In the genomic region with DNA sequence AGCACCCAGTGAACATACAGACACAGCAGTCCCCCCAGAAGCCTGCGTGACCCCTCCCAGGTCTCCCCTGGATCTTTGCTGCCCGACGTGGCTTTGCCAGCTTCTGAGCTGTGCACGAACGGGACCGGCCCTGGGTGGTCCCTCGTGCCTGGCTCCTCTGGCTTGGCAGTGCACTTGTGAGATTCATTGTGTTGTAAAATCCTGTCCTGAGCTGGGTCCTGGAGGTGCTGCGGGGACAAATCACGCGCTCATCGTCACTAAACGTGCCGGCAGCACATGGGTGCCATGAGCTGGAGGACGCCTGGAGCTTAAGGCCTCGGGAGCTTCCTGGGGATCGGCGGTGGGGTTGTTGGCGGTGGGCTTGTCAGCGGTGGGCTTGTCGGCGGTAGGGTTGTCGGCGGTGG, we compare ENCODE assay signal across 26 cellular contexts.
"Had no signal": no experiment of that assay in that cellular context is flagged by ENCODE, and none has a peak within 500 bp of the region (broad histone marks: within the 10 kb centered on the region; RNA-seq: fewer than 3 reads in every experiment).

No MANE protein-coding gene starts in this region.

- H3K27me3 Mint-ChIP-seq: activated CD8-positive, alpha-beta memory T cell treated with anti-CD3 and anti-CD28 coated beads, Interleukin-2, amount 10 ng/mL, durations not matched to agents 7 days and 5 days; activated CD8-positive, alpha-beta T cell treated with anti-CD3 and anti-CD28 coated beads for 36 hours; activated naive CD8-positive, alpha-beta T cell; stimulated activated naive CD8-positive, alpha-beta T cell treated with anti-CD3 and anti-CD28 coated beads, Interleukin-15, Interleukin-2, amounts not matched to agents 100 ng/mL and 50 ng/mL, for 24 hours; T-helper 17 cell had no signal

- H3K27me3 ChIP-seq: body of pancreas, heart right ventricle, left lung, neural progenitor cell, right lobe of liver, tibial artery, uterus had no signal

- DNase-seq: activated CD4-positive, alpha-beta T cell treated with anti-CD3 and anti-CD28 coated beads, Interleukin-2, amount 50 U/mL, for 1 hour; activated CD8-positive, alpha-beta T cell treated with anti-CD3 and anti-CD28 coated beads for 36 hours; activated T-cell treated with anti-CD3 and anti-CD28 coated beads, Interleukin-2, amount 50 U/mL, for 48 hours; aorta; body of pancreas; foreskin keratinocyte; heart right ventricle; kidney glomerular epithelial cell; left lung; lower lobe of right lung; mesenchymal stem cell; natural killer cell; right lobe of liver; stimulated activated CD4-positive, alpha-beta T cell treated with anti-CD3 and anti-CD28 coated beads, Interleukin-12 subunit alpha, Interleukin-12 subunit beta, amount 100 ng/mL, for 4 hours; stimulated activated CD4-positive, alpha-beta T cell treated with anti-CD3 and anti-CD28 coated beads, Interleukin-4, amount 100 ng/mL, for 1 hour; T-helper 17 cell; T1000; tibial artery; uterus had no signal

- H3K36me3 ChIP-seq: left lung, lower lobe of right lung, neural progenitor cell, uterus had no signal

- H3K4me3 Mint-ChIP-seq: activated CD8-positive, alpha-beta memory T cell treated with anti-CD3 and anti-CD28 coated beads, Interleukin-2, amount 10 ng/mL, durations not matched to agents 7 days and 5 days; activated CD8-positive, alpha-beta T cell treated with anti-CD3 and anti-CD28 coated beads for 36 hours; activated naive CD8-positive, alpha-beta T cell; natural killer cell; neural progenitor cell; stimulated activated naive CD8-positive, alpha-beta T cell treated with anti-CD3 and anti-CD28 coated beads, Interleukin-15, Interleukin-2, amounts not matched to agents 100 ng/mL and 50 ng/mL, for 24 hours; T-helper 17 cell had no signal

- H3K4me2 ChIP-seq: neural progenitor cell had no signal

- H3K4me1 ChIP-seq: body of pancreas, foreskin keratinocyte, left lung, lower lobe of right lung, neural progenitor cell, right lobe of liver, uterus had no signal

- H3K9me3 Mint-ChIP-seq: activated CD8-positive, alpha-beta T cell treated with anti-CD3 and anti-CD28 coated beads for 36 hours; activated T-helper 2 cell treated with anti-CD3 and anti-CD28 coated beads, Interferon-gamma antibody, Interleukin-2, Interleukin-4, amounts not matched to agents 10 μg/mL and 5 μg/mL and 100 μg/mL, durations not matched to agents 14 hours and 24 hours and 36 hours; natural killer cell; stimulated activated naive CD8-positive, alpha-beta T cell treated with anti-CD3 and anti-CD28 coated beads, Interleukin-15, Interleukin-2, amounts not matched to agents 100 ng/mL and 50 ng/mL, for 24 hours had no signal

- H3K4me3 ChIP-seq: body of pancreas, coronary artery, heart right ventricle, left lung, lower lobe of right lung, neural progenitor cell, right lobe of liver, tibial artery, uterus had no signal

- H3K27ac ChIP-seq: body of pancreas, coronary artery, foreskin keratinocyte, heart right ventricle, left lung, lower lobe of right lung, neural progenitor cell, right lobe of liver, tibial artery, uterus had no signal

- H3K36me3 Mint-ChIP-seq: natural killer cell, neural progenitor cell had no signal

- ATAC-seq: activated CD8-positive, alpha-beta memory T cell treated with anti-CD3 and anti-CD28 coated beads, Interleukin-2, amount 10 ng/mL, durations not matched to agents 7 days and 5 days; activated CD8-positive, alpha-beta T cell treated with anti-CD3 and anti-CD28 coated beads for 36 hours; body of pancreas; esophagus mucosa; foreskin keratinocyte; heart right ventricle; left lung; lower lobe of right lung; natural killer cell; right lobe of liver; T-helper 17 cell had no signal

- H3K9ac ChIP-seq: neural progenitor cell had no signal

- H3K9me3 ChIP-seq: body of pancreas, heart right ventricle, left lung, lower lobe of right lung, right lobe of liver, tibial artery, uterus had no signal

- H3K27ac Mint-ChIP-seq: activated CD8-positive, alpha-beta memory T cell treated with anti-CD3 and anti-CD28 coated beads, Interleukin-2, amount 10 ng/mL, durations not matched to agents 7 days and 5 days; activated CD8-positive, alpha-beta T cell treated with anti-CD3 and anti-CD28 coated beads for 36 hours; activated naive CD8-positive, alpha-beta T cell; activated T-helper 2 cell treated with anti-CD3 and anti-CD28 coated beads, Interferon-gamma antibody, Interleukin-2, Interleukin-4, amounts not matched to agents 10 μg/mL and 5 μg/mL and 100 μg/mL, durations not matched to agents 14 hours and 24 hours and 36 hours; natural killer cell; neural progenitor cell; stimulated activated naive CD8-positive, alpha-beta T cell treated with anti-CD3 and anti-CD28 coated beads, Interleukin-15, Interleukin-2, amounts not matched to agents 100 ng/mL and 50 ng/mL, for 24 hours; T-helper 17 cell had no signal
